Comparison of ENCODE assay signal across 8 cellular contexts in the genomic region with DNA sequence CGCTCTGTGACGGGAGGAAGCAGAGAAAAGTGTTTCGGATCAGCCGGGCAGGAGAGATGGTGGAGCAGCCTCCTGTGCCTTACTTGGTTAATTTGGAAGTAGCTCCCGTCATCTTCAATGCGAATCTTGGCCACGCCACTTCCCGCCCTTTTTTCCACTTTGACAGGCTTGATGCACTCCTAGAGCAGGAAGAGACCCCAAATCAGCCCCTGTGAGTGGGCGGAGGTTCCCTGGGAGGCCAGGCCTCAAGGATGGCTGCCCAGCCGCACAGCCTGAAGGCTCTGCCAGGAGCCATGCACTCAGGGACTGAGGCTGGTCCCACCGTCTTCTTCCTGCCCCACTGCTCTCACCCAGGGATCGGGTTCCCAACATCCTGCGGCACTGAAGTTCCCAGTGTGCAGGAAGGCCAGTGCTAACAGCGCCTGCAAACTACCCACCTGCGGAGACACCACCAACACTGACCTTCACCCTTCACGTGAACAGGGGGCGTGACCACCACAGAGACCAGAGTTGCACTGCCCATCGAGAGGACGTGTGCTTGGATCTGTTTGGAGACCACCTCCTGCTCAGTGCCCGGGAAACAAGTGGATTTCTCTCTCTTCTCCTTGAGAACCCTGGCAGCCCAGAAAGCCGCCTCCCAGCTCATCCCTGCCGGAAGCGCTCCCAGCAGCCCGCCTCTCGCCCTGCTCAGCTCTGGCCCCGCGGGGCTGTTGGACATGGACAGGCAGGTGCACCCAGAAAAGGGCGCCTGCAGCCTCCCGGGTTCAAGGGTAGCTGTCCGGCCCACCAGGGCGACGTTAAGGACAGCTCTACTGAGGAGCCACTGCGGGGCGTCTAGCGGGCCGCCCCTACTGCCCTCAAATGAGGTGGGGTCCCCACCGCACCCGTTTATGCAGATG. TPM values are rescaled to one million over a fixed set of nuclear protein-coding genes. Genes with fewer than 3 reads are reported as not detected.
A peak's percentile ranks its signal among the peaks of the same experiment; 100 is the strongest.
DNase-seq lines count a peak whose midpoint lies in the region; ATAC-seq, FAIRE-seq and TF ChIP-seq lines count a peak whose summit lies in the region.

No MANE protein-coding gene starts in this region.

- H3K36me3 Mint-ChIP-seq in activated CD4-positive, alpha-beta memory T cell treated with anti-CD3 and anti-CD28 coated beads for 36 hours, result peaks cover 21% of the 10 kb centered on the region

- DNase-seq in HFF-Myc (ENCODE audit: extremely low read depth, low read depth), result no peak
- DNase-seq in activated CD4-positive, alpha-beta memory T cell treated with anti-CD3 and anti-CD28 coated beads for 36 hours, result no peak
- peak in 1 of 3 donors; percentile 54 for DNase-seq in right cardiac atrium
- DNase-seq in small intestine, result no peak
- no peak for DNase-seq in stimulated activated CD4-positive, alpha-beta T cell treated with anti-CD3 and anti-CD28 coated beads, Interleukin-4, amount 100 ng/mL, for 4 hours
- no peak for DNase-seq in GOT3 (lab: John Stamatoyannopoulos, UW)
- no peak for DNase-seq in sciatic nerve (ENCODE audit: low spot score)
- DNase-seq in SIG-M5 treated with dmso at 0.1 percent for 504 hours (lab: John Stamatoyannopoulos, UW; ENCODE audit: unreplicated experiment), result no peak

- H3K4me1 Mint-ChIP-seq in activated CD4-positive, alpha-beta memory T cell treated with anti-CD3 and anti-CD28 coated beads for 36 hours (ENCODE audit: low read depth), result peaks cover 32% of the 10 kb centered on the region

- intact Hi-C loops in activated CD4-positive, alpha-beta memory T cell treated with anti-CD3 and anti-CD28 coated beads for 36 hours (cut with micrococcal nuclease), result loop anchor here (1.0 to 5.0 kb wide), 3 partner anchors 24 to 103 kb away; partner anchors contain the start of gene METTL26
- intact Hi-C loops in right cardiac atrium (cut with DNase I) (no loop called here), sciatic nerve (cut with DNase I) (no loop called here)

- peak overlapping the region; percentile 92 for H3K4me3 ChIP-seq in HFF-Myc (replicated peaks; ENCODE audit: low read depth, low read length)
- H3K4me3 ChIP-seq in right cardiac atrium (ENCODE audit: low read length), result peak overlapping the region; percentile 84
- H3K4me3 ChIP-seq in small intestine (ENCODE audit: low read depth in 1 of 2, low read length in 2 of 2), result peak overlapping the region; percentile 70 to 96

- H3K9me3 ChIP-seq in right cardiac atrium (ENCODE audit: control insufficient read depth, low read length) (no peaks in the 10 kb centered on the region), small intestine (ENCODE audit: control insufficient read depth, low read depth) (no peaks in the 10 kb centered on the region)

- H3K27ac ChIP-seq in right cardiac atrium (ENCODE audit: low read length) (no peak overlapping the region), small intestine (ENCODE audit: low read depth in 1 of 2, low read length in 1 of 2) (peak overlapping the region in 1 of 2 donors; percentile 72)

- H3K4me1 ChIP-seq in right cardiac atrium (ENCODE audit: control insufficient read depth, insufficient read depth, low read length), result no peaks in the 10 kb centered on the region
- H3K4me1 ChIP-seq in small intestine (ENCODE audit: control insufficient read depth in 2 of 2, insufficient read depth in 1 of 2, low read depth in 1 of 2, low read length in 1 of 2), result peaks cover 0 to 3% of the 10 kb centered on the region in 2 donors

- peak overlapping the region; percentile 82 for H3K4me3 Mint-ChIP-seq in activated CD4-positive, alpha-beta memory T cell treated with anti-CD3 and anti-CD28 coated beads for 36 hours

- 45% methylated on average over 38 of the region's 38 CpGs for WGBS in right cardiac atrium
- WGBS in small intestine, 3 donors, result 33 to 43% (median 40%) methylated on average over 36 to 38 of the region's 38 CpGs

- TF ChIP-seq CTCF in HFF-Myc (IDR thresholded peaks at IDR 0.05; ENCODE audit: low read depth, low read length, missing control alignments), result no peak

- CTCF ChIA-PET in activated CD4-positive, alpha-beta memory T cell treated with anti-CD3 and anti-CD28 coated beads for 36 hours (lab: Charles Lee), result interaction anchor here (0.7 to 3.0 kb wide), 9 partner anchors 9 to 265 kb away, joined by 3 to 21 read pairs (median 5); partner anchors contain the start of genes ANTKMT, CCDC78, HAGHL and METRN

- peak in 1 of 2 donors; percentile 1 for ATAC-seq in right cardiac atrium
- ATAC-seq in sciatic nerve, result no peak

- H3K27me3 ChIP-seq in right cardiac atrium (ENCODE audit: control insufficient read depth, insufficient read depth) (no peaks in the 10 kb centered on the region), small intestine (ENCODE audit: control insufficient read depth in 2 of 2, insufficient read depth in 2 of 2, low read length in 2 of 2) (no peaks in the 10 kb centered on the region)

- no peaks in the 10 kb centered on the region for H3K9me3 Mint-ChIP-seq in activated CD4-positive, alpha-beta memory T cell treated with anti-CD3 and anti-CD28 coated beads for 36 hours

- H3K27ac Mint-ChIP-seq in activated CD4-positive, alpha-beta memory T cell treated with anti-CD3 and anti-CD28 coated beads for 36 hours, result no peak overlapping the region

- peaks cover 0 to 3% of the 10 kb centered on the region in 2 donors for H3K36me3 ChIP-seq in small intestine (ENCODE audit: control insufficient read depth in 2 of 2, insufficient read depth in 2 of 2, low read length in 2 of 2)

- H3K27me3 Mint-ChIP-seq in activated CD4-positive, alpha-beta memory T cell treated with anti-CD3 and anti-CD28 coated beads for 36 hours, result no peaks in the 10 kb centered on the region

- FAIRE-seq in small intestine (lab: Jason Lieb, UNC), result no peak

- POLR2A ChIA-PET in activated CD4-positive, alpha-beta memory T cell treated with anti-CD3 and anti-CD28 coated beads for 36 hours (lab: Charles Lee), result interaction anchor here (1.8 to 3.6 kb wide), 2 partner anchors 12 to 19 kb away, joined by 8 to 14 read pairs; partner anchors contain the start of gene ANTKMT

RNA-seq across cellular contexts. Expression of gene CIAO3, which starts 1.0 kb away (rescaled TPM):
- 10 to 100 TPM; 31.8 to 32.2 TPM for total RNA-seq in activated CD4-positive, alpha-beta memory T cell treated with anti-CD3 and anti-CD28 coated beads for 36 hours
- total RNA-seq in right cardiac atrium (10 to 100 TPM; 21.5 to 31.3 (median 23.4) TPM), sciatic nerve (26.9 TPM)
- polyA plus RNA-seq in right cardiac atrium (28.2 TPM), small intestine (10 to 100 TPM; 35.7 to 68.0 (median 53.8) TPM)

RNA-seq across cellular contexts. Expression of gene HAGHL, which starts 12.9 kb away (rescaled TPM):
- 10 to 100 TPM; 14.2 to 15.2 TPM for total RNA-seq in activated CD4-positive, alpha-beta memory T cell treated with anti-CD3 and anti-CD28 coated beads for 36 hours
- total RNA-seq in right cardiac atrium, result 10 to 100 TPM in 3 of 4 donors, 1 to 10 TPM in 1; 7.5 to 15.3 (median 12.0) TPM
- polyA plus RNA-seq in right cardiac atrium, result 21.0 TPM
- 1 to 10 TPM; 1.4 to 4.8 (median 2.2) TPM for polyA plus RNA-seq in small intestine
- total RNA-seq in sciatic nerve, result 6.5 TPM

RNA-seq across cellular contexts. Expression of gene CCDC78, which starts 13.6 kb away (rescaled TPM):
- total RNA-seq in activated CD4-positive, alpha-beta memory T cell treated with anti-CD3 and anti-CD28 coated beads for 36 hours, result 1 to 10 TPM; 3.3 to 4.2 TPM
- total RNA-seq in right cardiac atrium (under 1 TPM in 3 of 4 donors, not detected in 1; 0.36 to 0.97 (median 0.40) TPM), sciatic nerve (2.1 TPM)
- polyA plus RNA-seq in right cardiac atrium (0.48 TPM), small intestine (1 to 10 TPM in 1 of 3 donors, under 1 TPM in 1, not detected in 1; 0.95 to 1.6 TPM)

RNA-seq across cellular contexts. Expression of gene ANTKMT, which starts 18.9 kb away (rescaled TPM):
- total RNA-seq in activated CD4-positive, alpha-beta memory T cell treated with anti-CD3 and anti-CD28 coated beads for 36 hours, result 10 to 100 TPM; 31.2 to 34.9 TPM
- total RNA-seq in right cardiac atrium, result 10 to 100 TPM; 25.7 to 38.8 (median 33.2) TPM
- polyA plus RNA-seq in right cardiac atrium, result 37.6 TPM
- polyA plus RNA-seq in small intestine, result 10 to 100 TPM; 36.5 to 55.5 (median 39.7) TPM
- 26.3 TPM for total RNA-seq in sciatic nerve

RNA-seq across cellular contexts. Expression of gene MSLN, which starts 20.7 kb away (rescaled TPM):
- total RNA-seq in activated CD4-positive, alpha-beta memory T cell treated with anti-CD3 and anti-CD28 coated beads for 36 hours, result not detected
- total RNA-seq in right cardiac atrium, result 1 to 10 TPM in 2 of 4 donors, under 1 TPM in 1, not detected in 1; 0.92 to 3.1 (median 1.0) TPM
- not detected for polyA plus RNA-seq in right cardiac atrium
- polyA plus RNA-seq in small intestine, result 1 to 10 TPM; 1.3 to 5.1 (median 3.8) TPM
- total RNA-seq in sciatic nerve, result 2.9 TPM
